20 cellular contexts compared by ENCODE assay signal in the genomic region with DNA sequence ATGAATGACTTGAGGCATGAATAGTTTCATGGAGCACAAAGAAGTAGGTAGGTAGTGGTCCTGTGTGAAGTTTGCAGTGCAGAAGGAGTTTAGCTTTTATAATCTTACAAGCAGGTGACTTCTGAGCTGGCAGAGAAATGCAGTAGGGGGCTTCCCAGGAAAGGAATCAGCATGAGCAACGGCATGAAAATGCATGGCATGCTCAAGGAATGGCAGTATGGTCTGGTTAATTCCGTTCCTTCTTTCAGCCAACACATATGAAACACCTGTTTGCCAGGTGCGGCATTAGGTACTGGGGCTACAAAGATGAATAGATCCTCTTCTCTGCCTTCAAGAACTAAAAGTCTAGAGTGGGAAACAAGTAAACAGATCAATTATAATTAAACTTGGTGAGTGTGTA.
DNase-seq lines count a peak whose midpoint lies in the region; ATAC-seq lines count a peak whose summit lies in the region.
"Had no signal": no experiment of that assay in that cellular context is flagged by ENCODE, and none has a peak within 500 bp of the region (broad histone marks: within the 10 kb centered on the region; RNA-seq: fewer than 3 reads in every experiment).

No MANE protein-coding gene starts in this region.

- H3K27ac ChIP-seq in effector memory CD4-positive, alpha-beta T cell (ENCODE audit: insufficient read depth, low read length, poor library complexity, severe bottlenecking): peak overlapping the region; percentile 38
- H3K27ac ChIP-seq: body of pancreas, epithelial cell of prostate, Peyer's patch, right atrium auricular region had no signal

- POLR2A ChIA-PET in activated CD4-positive, alpha-beta T cell treated with anti-CD3 and anti-CD28 coated beads, Interleukin-2, amount 10 ng/mL, durations not matched to agents 7 days and 5 days (lab: Charles Lee): no interaction called here
- POLR2A ChIA-PET in T-cell (lab: Charles Lee): interaction anchor here in 1 of 2 donors (0.6 kb wide), 1 partner anchor 331 kb away, joined by 3 read pairs; no protein-coding TSS in a partner anchor

- H3K4me1 ChIP-seq in effector memory CD4-positive, alpha-beta T cell (ENCODE audit: control insufficient read depth, insufficient read depth, low read length, poor library complexity, severe bottlenecking): peaks cover 25% of the 10 kb centered on the region
- H3K4me1 ChIP-seq: body of pancreas, Peyer's patch, right atrium auricular region had no signal

- ATAC-seq in T-cell (replicated peaks in 1 of 4) (no peak), GM21526 (IDR thresholded peaks at IDR 0.05; ENCODE audit: low FRiP score, unreplicated experiment) (no peak)
- ATAC-seq: body of pancreas, GM12878 had no signal

- CTCF ChIA-PET in activated CD4-positive, alpha-beta T cell treated with anti-CD3 and anti-CD28 coated beads, Interleukin-2, amount 10 ng/mL, durations not matched to agents 7 days and 5 days (lab: Charles Lee): interaction anchor here (0.6 to 2.6 kb wide), 11 partner anchors 8 to 199 kb away, joined by 3 to 7 read pairs (median 4); no protein-coding TSS in a partner anchor
- CTCF ChIA-PET in T-cell (lab: Charles Lee): no interaction called here

- H3K36me3 Mint-ChIP-seq in activated CD4-positive, alpha-beta T cell treated with anti-CD3 and anti-CD28 coated beads, Interleukin-2, amount 10 ng/mL, durations not matched to agents 7 days and 5 days (ENCODE audit: low read depth): peaks cover 71% of the 10 kb centered on the region
- H3K36me3 Mint-ChIP-seq in T-cell: peaks cover 36% of the 10 kb centered on the region

- no peak overlapping the region for H3K4me3 ChIP-seq in effector memory CD4-positive, alpha-beta T cell (ENCODE audit: insufficient read depth, low read depth, low read length, poor library complexity, severe bottlenecking)
- H3K4me3 ChIP-seq: body of pancreas, GM12878, Peyer's patch, right atrium auricular region had no signal

- H3K27me3 ChIP-seq in effector memory CD4-positive, alpha-beta T cell (replicated peaks; ENCODE audit: control insufficient read depth, insufficient read depth, low read length, poor library complexity, severe bottlenecking): no peaks in the 10 kb centered on the region
- H3K27me3 ChIP-seq: body of pancreas, Peyer's patch, right atrium auricular region had no signal

- H3K27ac Mint-ChIP-seq in activated CD4-positive, alpha-beta T cell treated with anti-CD3 and anti-CD28 coated beads, Interleukin-2, amount 10 ng/mL, durations not matched to agents 7 days and 5 days: peak overlapping the region; percentile 83
- H3K27ac Mint-ChIP-seq in T-cell: peak overlapping the region; percentile 85 to 91
- H3K27ac Mint-ChIP-seq: IgD-negative memory B cell had no signal

- no peaks in the 10 kb centered on the region for H3K9me3 ChIP-seq in effector memory CD4-positive, alpha-beta T cell (ENCODE audit: control insufficient read depth, low read length)
- H3K9me3 ChIP-seq: body of pancreas, Peyer's patch, right atrium auricular region had no signal

- no peaks in the 10 kb centered on the region for H3K36me3 ChIP-seq in effector memory CD4-positive, alpha-beta T cell (ENCODE audit: control insufficient read depth, insufficient read depth, low read length)
- H3K36me3 ChIP-seq: Peyer's patch had no signal

- peaks cover 92% of the 10 kb centered on the region for H3K4me1 Mint-ChIP-seq in activated CD4-positive, alpha-beta T cell treated with anti-CD3 and anti-CD28 coated beads, Interleukin-2, amount 10 ng/mL, durations not matched to agents 7 days and 5 days
- H3K4me1 Mint-ChIP-seq in T-cell: peaks cover 74 to 78% (median 75%) of the 10 kb centered on the region in 3 donors

- H3K4me3 Mint-ChIP-seq in activated CD4-positive, alpha-beta T cell treated with anti-CD3 and anti-CD28 coated beads, Interleukin-2, amount 10 ng/mL, durations not matched to agents 7 days and 5 days: no peak overlapping the region
- peak overlapping the region in 2 of 3 donors; percentile 28 to 32 for H3K4me3 Mint-ChIP-seq in T-cell
- H3K4me3 Mint-ChIP-seq: IgD-negative memory B cell had no signal

- H3K27me3 Mint-ChIP-seq in activated CD4-positive, alpha-beta T cell treated with anti-CD3 and anti-CD28 coated beads, Interleukin-2, amount 10 ng/mL, durations not matched to agents 7 days and 5 days: no peaks in the 10 kb centered on the region
- no peaks in the 10 kb centered on the region for H3K27me3 Mint-ChIP-seq in T-cell
- H3K27me3 Mint-ChIP-seq: IgD-negative memory B cell had no signal

- DNase-seq in activated CD4-positive, alpha-beta T cell treated with anti-CD3 and anti-CD28 coated beads, Interleukin-2, amount 10 ng/mL, durations not matched to agents 7 days and 5 days: no peak
- DNase-seq in activated CD4-positive, alpha-beta T cell treated with anti-CD3 and anti-CD28 coated beads, Interleukin-2, amount 50 U/mL, for 1 hour: no peak
- DNase-seq in T-cell (no peak), renal cortical epithelial cell (ENCODE audit: low read depth) (peak; percentile 63), GOT3 (lab: John Stamatoyannopoulos, UW) (no peak), NCI-H748 (lab: John Stamatoyannopoulos, UW; ENCODE audit: unreplicated experiment) (no peak)
- DNase-seq in effector memory CD4-positive, alpha-beta T cell: no peak
- DNase-seq: activated T-cell treated with anti-CD3 and anti-CD28 coated beads, Interleukin-2, amount 50 U/mL, for 48 hours; body of pancreas; Calu3; cortex of kidney; mesendoderm; NCI-H774; Peyer's patch; substantia nigra had no signal

- peaks cover 10% of the 10 kb centered on the region for H3K9me3 Mint-ChIP-seq in activated CD4-positive, alpha-beta T cell treated with anti-CD3 and anti-CD28 coated beads, Interleukin-2, amount 10 ng/mL, durations not matched to agents 7 days and 5 days
- no peaks in the 10 kb centered on the region for H3K9me3 Mint-ChIP-seq in T-cell
- H3K9me3 Mint-ChIP-seq: IgD-negative memory B cell had no signal
